ENCODE assay signal across 9 cellular contexts in genomic region chr4:2411786-2412510, GRCh38. TPM values are rescaled to one million over a fixed set of nuclear protein-coding genes. Genes with fewer than 3 reads are reported as not detected.
DNase-seq lines count a peak whose midpoint lies in the region; ATAC-seq and TF ChIP-seq lines count a peak whose summit lies in the region.
"Had no signal": no experiment of that assay in that cellular context is flagged by ENCODE, and none has a peak within 500 bp of the region (broad histone marks: within the 10 kb centered on the region; RNA-seq: fewer than 3 reads in every experiment).

No MANE protein-coding gene starts in this region.

- POLR2A ChIA-PET in CD4-positive, alpha-beta T cell (lab: Charles Lee), result interaction anchor here (0.6 to 3.1 kb wide), 21 partner anchors 9 to 402 kb away, joined by 3 to 45 read pairs (median 5); partner anchors contain the start of genes FAM193A, HAUS3, MXD4 and POLN
- POLR2A ChIA-PET in activated naive CD8-positive, alpha-beta T cell treated with anti-CD3 and anti-CD28 coated beads, Interleukin-2, amount 10 ng/mL, durations not matched to agents 7 days and 5 days (lab: Charles Lee), result interaction anchor here (1.4 to 3.0 kb wide), 7 partner anchors 10 to 171 kb away, joined by 4 to 23 read pairs (median 13); partner anchors contain the start of genes HAUS3, MXD4, POLN and RNF4

- no peak for TF ChIP-seq CTCF in CD4-positive, alpha-beta T cell (IDR thresholded peaks at IDR 0.05)

- CTCF ChIA-PET in CD4-positive, alpha-beta T cell (lab: Charles Lee), result interaction anchor here (1.0 to 3.1 kb wide), 14 partner anchors 9 to 192 kb away, joined by 3 to 21 read pairs (median 6); partner anchors contain the start of genes FAM193A, HAUS3, MXD4 and POLN

- H3K4me3 Mint-ChIP-seq in CD4-positive, alpha-beta T cell, result peak overlapping the region; percentile 74
- H3K4me3 Mint-ChIP-seq in activated naive CD8-positive, alpha-beta T cell treated with anti-CD3 and anti-CD28 coated beads, Interleukin-2, amount 10 ng/mL, durations not matched to agents 7 days and 5 days, result peak overlapping the region; percentile 58
- peak overlapping the region in 7 of 8 donors; percentile 30 to 88 (median 77) for H3K4me3 Mint-ChIP-seq in naive B cell

- H3K4me1 Mint-ChIP-seq in CD4-positive, alpha-beta T cell (ENCODE audit: low read depth), result peaks cover 79% of the 10 kb centered on the region
- H3K4me1 Mint-ChIP-seq in activated naive CD8-positive, alpha-beta T cell treated with anti-CD3 and anti-CD28 coated beads, Interleukin-2, amount 10 ng/mL, durations not matched to agents 7 days and 5 days, result peaks cover 34% of the 10 kb centered on the region
- H3K4me1 Mint-ChIP-seq in naive B cell, result peaks cover 13 to 34% (median 27%) of the 10 kb centered on the region in 3 donors

- no peaks in the 10 kb centered on the region for H3K9me3 Mint-ChIP-seq in CD4-positive, alpha-beta T cell
- no peaks in the 10 kb centered on the region for H3K9me3 Mint-ChIP-seq in activated naive CD8-positive, alpha-beta T cell treated with anti-CD3 and anti-CD28 coated beads, Interleukin-2, amount 10 ng/mL, durations not matched to agents 7 days and 5 days
- no peaks in the 10 kb centered on the region for H3K9me3 Mint-ChIP-seq in naive B cell
- H3K9me3 Mint-ChIP-seq: mesothelial cell of epicardium had no signal

- no peaks in the 10 kb centered on the region for H3K36me3 Mint-ChIP-seq in CD4-positive, alpha-beta T cell (ENCODE audit: low read depth)
- H3K36me3 Mint-ChIP-seq in activated naive CD8-positive, alpha-beta T cell treated with anti-CD3 and anti-CD28 coated beads, Interleukin-2, amount 10 ng/mL, durations not matched to agents 7 days and 5 days, result no peaks in the 10 kb centered on the region
- no peaks in the 10 kb centered on the region for H3K36me3 Mint-ChIP-seq in naive B cell
- H3K36me3 Mint-ChIP-seq: mesothelial cell of epicardium had no signal

- intact Hi-C loops in CD4-positive, alpha-beta T cell (cut with DNase I, micrococcal nuclease), result loop anchor here (1.0 to 10.0 kb wide), 5 partner anchors 47 to 697 kb away; partner anchors contain the start of genes MXD4 (in 2 of the 2), RNF4 (in 1 of the 2) and SLBP (in 1 of the 2)
- intact Hi-C loops in left cardiac atrium (cut with DNase I), result loop anchor here (10.0 kb wide), 2 partner anchors 147 to 167 kb away; partner anchors contain the start of genes HAUS3 (in 1 of the 2), MXD4 (in 1 of the 2) and POLN (in 1 of the 2)

- ATAC-seq in CD4-positive, alpha-beta T cell (ENCODE audit: poor library complexity), result no peak
- ATAC-seq in HG02885 (IDR thresholded peaks at IDR 0.05; ENCODE audit: poor library complexity, unreplicated experiment) (peak; percentile 36), naive B cell (ENCODE audit: low read depth in 2 of 2) (no peak), left cardiac atrium (no peak), GM21576 (IDR thresholded peaks at IDR 0.05; ENCODE audit: unreplicated experiment) (no peak)
- ATAC-seq in activated naive CD8-positive, alpha-beta T cell treated with anti-CD3 and anti-CD28 coated beads, Interleukin-2, amount 10 ng/mL, durations not matched to agents 7 days and 5 days (ENCODE audit: low read depth), result no peak

- no peak for DNase-seq in CD4-positive, alpha-beta T cell
- DNase-seq in activated naive CD8-positive, alpha-beta T cell treated with anti-CD3 and anti-CD28 coated beads, Interleukin-2, amount 10 ng/mL, durations not matched to agents 7 days and 5 days, result no peak
- DNase-seq in naive B cell (no peak), NCI-H187 (lab: John Stamatoyannopoulos, UW) (no peak), NCI-H345 treated with DMSO at 0.1 percent for 48 hours (lab: John Stamatoyannopoulos, UW; ENCODE audit: unreplicated experiment) (no peak), left cardiac atrium (no peak)

- peak overlapping the region; percentile 94 for H3K27ac Mint-ChIP-seq in CD4-positive, alpha-beta T cell
- H3K27ac Mint-ChIP-seq in activated naive CD8-positive, alpha-beta T cell treated with anti-CD3 and anti-CD28 coated beads, Interleukin-2, amount 10 ng/mL, durations not matched to agents 7 days and 5 days, result peak overlapping the region; percentile 90
- H3K27ac Mint-ChIP-seq in naive B cell, result peak overlapping the region in 1 of 6 donors; percentile 39
- H3K27ac Mint-ChIP-seq: mesothelial cell of epicardium had no signal

- H3K27ac ChIP-seq in CD4-positive, alpha-beta T cell (ENCODE audit: low read depth, low read length), result peak overlapping the region; percentile 81

- H3K27me3 ChIP-seq in CD4-positive, alpha-beta T cell (ENCODE audit: control insufficient read depth, insufficient read depth, low read length), result peaks cover 6% of the 10 kb centered on the region

- H3K9me3 ChIP-seq in CD4-positive, alpha-beta T cell (ENCODE audit: control insufficient read depth, low read length), result no peaks in the 10 kb centered on the region

- H3K27me3 Mint-ChIP-seq in CD4-positive, alpha-beta T cell, result peaks cover 4% of the 10 kb centered on the region
- peaks cover 39% of the 10 kb centered on the region for H3K27me3 Mint-ChIP-seq in activated naive CD8-positive, alpha-beta T cell treated with anti-CD3 and anti-CD28 coated beads, Interleukin-2, amount 10 ng/mL, durations not matched to agents 7 days and 5 days
- H3K27me3 Mint-ChIP-seq in naive B cell, result peaks cover 43 to 73% (median 71%) of the 10 kb centered on the region in 3 donors

RNA-seq across cellular contexts. Expression of gene ZFYVE28, which starts 6.5 kb away (rescaled TPM):
- 10 to 100 TPM; 26.2 to 28.0 TPM for total RNA-seq in CD4-positive, alpha-beta T cell
- total RNA-seq in activated naive CD8-positive, alpha-beta T cell treated with anti-CD3 and anti-CD28 coated beads, Interleukin-2, amount 10 ng/mL, durations not matched to agents 7 days and 5 days, result 10 to 100 TPM; 16.1 to 17.7 TPM
- polyA plus RNA-seq in naive B cell (ENCODE audit: low read depth in 6 of 6), result 1 to 10 TPM in 4 of 6 donors, under 1 TPM in 2; 0.71 to 2.9 (median 1.4) TPM
- total RNA-seq in left cardiac atrium, result 1 to 10 TPM; 5.2 to 7.2 TPM

RNA-seq across cellular contexts. Expression of gene CFAP99, which starts 6.8 kb away (rescaled TPM):
- total RNA-seq in CD4-positive, alpha-beta T cell, result under 1 TPM in 1 of 2 experiments, not detected in 1; 0.17 TPM
- under 1 TPM in 1 of 2 experiments, not detected in 1; 0.11 TPM for total RNA-seq in activated naive CD8-positive, alpha-beta T cell treated with anti-CD3 and anti-CD28 coated beads, Interleukin-2, amount 10 ng/mL, durations not matched to agents 7 days and 5 days
- polyA plus RNA-seq in naive B cell (ENCODE audit: low read depth in 6 of 6), result not detected
- total RNA-seq in left cardiac atrium, result not detected
- total RNA-seq: mesothelial cell of epicardium had no signal

RNA-seq across cellular contexts. Expression of gene RNF4, which starts 57.0 kb away (rescaled TPM):
- total RNA-seq in CD4-positive, alpha-beta T cell, result 100 to 1,000 TPM; 106 to 109 TPM
- 100 to 1,000 TPM; 103 to 109 TPM for total RNA-seq in activated naive CD8-positive, alpha-beta T cell treated with anti-CD3 and anti-CD28 coated beads, Interleukin-2, amount 10 ng/mL, durations not matched to agents 7 days and 5 days
- polyA plus RNA-seq in naive B cell (ENCODE audit: low read depth in 6 of 6), result 10 to 100 TPM; 48.9 to 87.9 (median 64.8) TPM
- 10 to 100 TPM; 22.5 to 37.0 TPM for total RNA-seq in left cardiac atrium
